ENCODE assay signal across 8 cellular contexts in the genomic region with DNA sequence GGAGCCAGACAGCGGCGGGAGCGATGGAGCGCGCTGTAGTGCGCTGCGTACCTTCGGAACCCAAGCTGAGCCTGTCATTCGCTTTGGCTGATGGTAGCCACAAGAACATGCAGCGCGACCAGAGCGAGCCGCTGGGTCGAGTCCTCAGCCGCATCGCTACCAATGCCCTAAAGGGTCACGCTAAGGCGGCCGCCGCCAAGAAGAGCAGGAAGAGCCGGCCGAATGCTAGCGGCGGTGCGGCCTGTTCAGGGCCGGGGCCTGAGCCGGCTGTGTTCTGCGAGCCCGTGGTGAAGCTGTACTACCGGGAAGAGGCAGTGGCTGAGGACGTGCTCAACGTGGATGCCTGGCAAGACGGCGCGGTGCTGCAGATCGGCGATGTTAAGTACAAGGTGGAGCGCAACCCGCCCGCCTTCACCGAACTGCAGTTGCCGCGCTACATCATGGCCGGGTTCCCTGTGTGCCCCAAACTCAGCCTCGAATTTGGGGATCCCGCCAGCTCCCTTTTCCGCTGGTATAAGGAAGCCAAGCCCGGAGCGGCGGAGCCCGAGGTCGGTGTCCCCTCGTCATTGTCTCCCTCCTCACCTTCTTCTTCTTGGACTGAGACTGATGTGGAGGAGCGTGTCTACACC. TPM values are rescaled to one million over a fixed set of nuclear protein-coding genes. Genes with fewer than 3 reads are reported as not detected.
A peak's percentile ranks its signal among the peaks of the same experiment; 100 is the strongest.
DNase-seq lines count a peak whose midpoint lies in the region; ATAC-seq and TF ChIP-seq lines count a peak whose summit lies in the region.

No MANE protein-coding gene starts in this region.

- no peak for TF ChIP-seq EP300 in ovary (IDR thresholded peaks at IDR 0.05)

- peak overlapping the region; percentile 57 to 84 for H3K27ac ChIP-seq in ovary

- no peaks in the 10 kb centered on the region for H3K9me3 ChIP-seq in ovary

- no peaks in the 10 kb centered on the region for H3K27me3 ChIP-seq in GM06990 (replicated peaks; ENCODE audit: control insufficient read depth, insufficient read depth, low read length)
- no peaks in the 10 kb centered on the region for H3K27me3 ChIP-seq in ovary

- peaks cover 18% of the 10 kb centered on the region for H3K36me3 Mint-ChIP-seq in activated T-cell treated with anti-CD3 and anti-CD28 coated beads, Interleukin-2, amount 50 U/mL, for 4 hours (ENCODE audit: insufficient read depth)

- no peaks in the 10 kb centered on the region for H3K27me3 Mint-ChIP-seq in activated T-cell treated with anti-CD3 and anti-CD28 coated beads, Interleukin-2, amount 50 U/mL, for 4 hours (ENCODE audit: low read depth)

- intact Hi-C loops in ovary (cut with DNase I) = loop anchor here in 1 of 4 donors (2.0 kb wide), 1 partner anchor 40 kb away; a partner anchor contains a TSS

- TF ChIP-seq POLR2A in ovary (IDR thresholded peaks at IDR 0.05) = no peak

- H3K4me1 ChIP-seq in ovary (ENCODE audit: insufficient read depth) = peaks cover 5% of the 10 kb centered on the region

- peak; percentile 30 for ATAC-seq in GM21576 (IDR thresholded peaks at IDR 0.05; ENCODE audit: unreplicated experiment)
- ATAC-seq in activated T-cell treated with anti-CD3 and anti-CD28 coated beads, Interleukin-2, amount 50 U/mL, for 4 hours = peak; percentile 37 to 41

- no peaks in the 10 kb centered on the region for H3K9me3 Mint-ChIP-seq in activated T-cell treated with anti-CD3 and anti-CD28 coated beads, Interleukin-2, amount 50 U/mL, for 4 hours

- no peak for DNase-seq in GM06990 (ENCODE audit: extremely low read depth, insufficient read length)
- no peak for DNase-seq in Jurkat, Clone E6-1 (ENCODE audit: low read depth, low spot score)
- DNase-seq in activated T-cell treated with anti-CD3 and anti-CD28 coated beads, Interleukin-2, amount 50 U/mL, for 4 hours = peak; percentile 19
- peak in 1 of 2 donors; percentile 51 for DNase-seq in foreskin fibroblast
- DNase-seq in ovary = peak in 2 of 5 donors; percentile 33 to 60
- DNase-seq in mucosa of gallbladder (ENCODE audit: low spot score) = no peak
- DNase-seq in NCI-H128 (lab: John Stamatoyannopoulos, UW; ENCODE audit: unreplicated experiment) = no peak

- H3K4me1 Mint-ChIP-seq in activated T-cell treated with anti-CD3 and anti-CD28 coated beads, Interleukin-2, amount 50 U/mL, for 4 hours (ENCODE audit: low read depth) = peaks cover 43% of the 10 kb centered on the region

- WGBS in ovary, 3 donors = 0 to 1% (median 0%) methylated on average over 42 to 54 of the region's 54 CpGs

- no peak for TF ChIP-seq CTCF in GM06990 (IDR thresholded peaks at IDR 0.05; ENCODE audit: insufficient read depth, low read length, poor library complexity, severe bottlenecking)
- no peak for TF ChIP-seq CTCF in foreskin fibroblast (IDR thresholded peaks at IDR 0.05; ENCODE audit: low read depth, low read length)
- no peak for TF ChIP-seq CTCF in ovary (IDR thresholded peaks at IDR 0.05)

- H3K4me3 ChIP-seq in GM06990 (replicated peaks; ENCODE audit: low read depth, low read length) = peak overlapping the region; percentile 82
- H3K4me3 ChIP-seq in Jurkat, Clone E6-1 (ENCODE audit: low read length) = peak overlapping the region; percentile 95
- peak overlapping the region; percentile 82 to 97 for H3K4me3 ChIP-seq in foreskin fibroblast (ENCODE audit: low read depth in 1 of 2, low read length in 2 of 2)
- peak overlapping the region; percentile 78 for H3K4me3 ChIP-seq in ovary

- H3K4me3 Mint-ChIP-seq in activated T-cell treated with anti-CD3 and anti-CD28 coated beads, Interleukin-2, amount 50 U/mL, for 4 hours = peak overlapping the region; percentile 99

- H3K36me3 ChIP-seq in GM06990 (ENCODE audit: control insufficient read depth, insufficient read depth, low read length) (no peaks in the 10 kb centered on the region; the same call in none of the 2 replicates), ovary (no peaks in the 10 kb centered on the region)

RNA-seq across cellular contexts. Expression of a gene that starts 0.5 kb away (rescaled TPM):
- 12.2 TPM for polyA plus RNA-seq in Jurkat, Clone E6-1 (2012; ENCODE audit: insufficient read depth, insufficient read length)
- 10 to 100 TPM; 42.4 to 44.7 (median 43.9) TPM for total RNA-seq in activated T-cell treated with anti-CD3 and anti-CD28 coated beads, Interleukin-2, amount 50 U/mL, for 4 hours
- total RNA-seq in ovary = 10 to 100 TPM in 6 of 7 donors, 1 to 10 TPM in 1; 8.7 to 24.2 (median 17.8) TPM
- polyA plus RNA-seq in ovary = 1 to 10 TPM; 4.6 to 7.3 TPM
- total RNA-seq in mucosa of gallbladder = 24.3 TPM

RNA-seq across cellular contexts. Expression of a gene that starts 12.4 kb away (rescaled TPM):
- polyA plus RNA-seq in Jurkat, Clone E6-1 (2012; ENCODE audit: insufficient read depth, insufficient read length) = not detected
- under 1 TPM in 1 of 3 donors, not detected in 2; 0.05 TPM for total RNA-seq in activated T-cell treated with anti-CD3 and anti-CD28 coated beads, Interleukin-2, amount 50 U/mL, for 4 hours
- total RNA-seq in ovary (10 to 100 TPM in 1 of 7 donors, 1 to 10 TPM in 2, under 1 TPM in 4; 0.20 to 20.1 (median 0.95) TPM), mucosa of gallbladder (0.52 TPM)
- under 1 TPM; 0.28 to 0.29 TPM for polyA plus RNA-seq in ovary

RNA-seq across cellular contexts. Expression of a gene that starts 40.6 kb away (rescaled TPM):
- polyA plus RNA-seq in Jurkat, Clone E6-1 (2012; ENCODE audit: insufficient read depth, insufficient read length) = 96.8 TPM
- 10 to 100 TPM; 86.6 to 97.7 (median 92.3) TPM for total RNA-seq in activated T-cell treated with anti-CD3 and anti-CD28 coated beads, Interleukin-2, amount 50 U/mL, for 4 hours
- total RNA-seq in ovary (100 to 1,000 TPM in 6 of 7 donors, 10 to 100 TPM in 1; 84.5 to 149 (median 131) TPM), mucosa of gallbladder (149 TPM)
- polyA plus RNA-seq in ovary = 100 to 1,000 TPM; 119 to 295 TPM
